ENCODE assay signal across 1 cellular context in genomic region chr1:109478806-109479205, GRCh38.
A peak's percentile ranks its signal among the peaks of the same experiment; 100 is the strongest.
TF ChIP-seq lines count a peak whose summit lies in the region.

No MANE protein-coding gene starts in this region.

TF ChIP-seq in K562, 482 proteins besides CTCF, POLR2A, EP300 and RAD21 (continued from another document and continues in another):
- no peak for TF ChIP-seq MITF (IDR thresholded peaks at IDR 0.05)
- TF ChIP-seq PHF8 (IDR thresholded peaks at IDR 0.05; ENCODE audit: borderline replicate concordance, low read length), result no peak
- TF ChIP-seq TEAD2 (tag; IDR thresholded peaks at IDR 0.05), result 0 out of 2 replicates have a peak, but pooled peaks have one; percentile 20
- no peak for TF ChIP-seq GMEB1 (CRISPR knock-in tag; IDR thresholded peaks at IDR 0.05)
- no peak for TF ChIP-seq HNRNPUL1 (IDR thresholded peaks at IDR 0.05; ENCODE audit: low read length)
- no peak for TF ChIP-seq TAL1 (IDR thresholded peaks at IDR 0.05)
- no peak for TF ChIP-seq PREB (CRISPR knock-in tag; IDR thresholded peaks at IDR 0.05)
- TF ChIP-seq STAT5A (IDR thresholded peaks at IDR 0.05; ENCODE audit: borderline replicate concordance, low read length), result no peak
- TF ChIP-seq ILF3 (IDR thresholded peaks at IDR 0.05; ENCODE audit: borderline replicate concordance), result no peak
- TF ChIP-seq FOXM1 (IDR thresholded peaks at IDR 0.05; ENCODE audit: low read depth), result no peak
- TF ChIP-seq FOXM1 (CRISPR knock-in tag; IDR thresholded peaks at IDR 0.05; ENCODE audit: low read depth), result 0 out of 2 replicates have a peak, but pooled peaks have one; percentile 37
- no peak for TF ChIP-seq STAT6 (CRISPR knock-in tag; IDR thresholded peaks at IDR 0.05)
- TF ChIP-seq CC2D1A (IDR thresholded peaks at IDR 0.05), result no peak
- TF ChIP-seq SOX6 (IDR thresholded peaks at IDR 0.05), result no peak
- TF ChIP-seq NFIC (IDR thresholded peaks at IDR 0.05), result no peak
- no peak for TF ChIP-seq THRB (CRISPR knock-in tag; conservative IDR thresholded peaks at IDR 0.05)
- no peak for TF ChIP-seq ZNF347 (CRISPR knock-in tag; IDR thresholded peaks at IDR 0.05; ENCODE audit: low read depth)
- TF ChIP-seq MCM3 (IDR thresholded peaks at IDR 0.05), result no peak
- peak; percentile 45; the same call in 1 of the 2 replicates for TF ChIP-seq CXXC5 (CRISPR knock-in tag; IDR thresholded peaks at IDR 0.05)
- peak; percentile 42; the same call in 1 of the 2 replicates for TF ChIP-seq ETV5 (CRISPR knock-in tag; IDR thresholded peaks at IDR 0.05; ENCODE audit: low read depth)
- TF ChIP-seq GTF2A2 (tag; IDR thresholded peaks at IDR 0.05), result no peak
- no peak for TF ChIP-seq MYNN (IDR thresholded peaks at IDR 0.05)
- TF ChIP-seq MYNN (CRISPR knock-in tag; IDR thresholded peaks at IDR 0.05), result no peak
- peak in 1 of 2 experiments; percentile 78 for TF ChIP-seq AFF1 (IDR thresholded peaks at IDR 0.05; ENCODE audit: low read depth in 1 of 2, partially characterized antibody in 2 of 2)
- no peak for TF ChIP-seq ZNF717 (CRISPR knock-in tag; IDR thresholded peaks at IDR 0.05)
- no peak for TF ChIP-seq GTF2F1 (IDR thresholded peaks at IDR 0.05; ENCODE audit: low read depth, low read length)
- no peak for TF ChIP-seq TAF9B (IDR thresholded peaks at IDR 0.05; ENCODE audit: partially characterized antibody)
- no peak for TF ChIP-seq ZNF133 (CRISPR knock-in tag; IDR thresholded peaks at IDR 0.05)
- TF ChIP-seq POLR2G (IDR thresholded peaks at IDR 0.05; ENCODE audit: low read depth, low read length), result no peak
- no peak for TF ChIP-seq CCNT2 (IDR thresholded peaks at IDR 0.05; ENCODE audit: borderline replicate concordance, extremely low read depth, insufficient read length, low read depth, low read length)
- TF ChIP-seq SMARCA5 (IDR thresholded peaks at IDR 0.05), result no peak
- TF ChIP-seq ZNF444 (CRISPR knock-in tag; IDR thresholded peaks at IDR 0.05), result no peak
- no peak for TF ChIP-seq CREB5 (CRISPR knock-in tag; IDR thresholded peaks at IDR 0.05)
- no peak for TF ChIP-seq EP400 (IDR thresholded peaks at IDR 0.05)
- TF ChIP-seq ZNF609 (CRISPR knock-in tag; IDR thresholded peaks at IDR 0.05; ENCODE audit: borderline replicate concordance), result no peak
